ENCODE assay signal across 6 cellular contexts in genomic region chr6:30615958-30616810, GRCh38. TPM values are rescaled to one million over a fixed set of nuclear protein-coding genes. Genes with fewer than 3 reads are reported as not detected.
DNase-seq lines count a peak whose midpoint lies in the region; ATAC-seq, FAIRE-seq and TF ChIP-seq lines count a peak whose summit lies in the region.

No MANE protein-coding gene starts in this region.

- H3K4me3 Mint-ChIP-seq in activated naive CD8-positive, alpha-beta T cell treated with anti-CD3 and anti-CD28 coated beads, Interleukin-2, amount 10 ng/mL, durations not matched to agents 7 days and 5 days = peak overlapping the region; percentile 95

- no peaks in the 10 kb centered on the region for H3K27me3 Mint-ChIP-seq in activated naive CD8-positive, alpha-beta T cell treated with anti-CD3 and anti-CD28 coated beads, Interleukin-2, amount 10 ng/mL, durations not matched to agents 7 days and 5 days

- no peaks in the 10 kb centered on the region for H3K9me3 ChIP-seq in lower lobe of right lung

- H3K4me1 Mint-ChIP-seq in activated naive CD8-positive, alpha-beta T cell treated with anti-CD3 and anti-CD28 coated beads, Interleukin-2, amount 10 ng/mL, durations not matched to agents 7 days and 5 days = peaks cover 39% of the 10 kb centered on the region

- POLR2A ChIA-PET in activated naive CD8-positive, alpha-beta T cell treated with anti-CD3 and anti-CD28 coated beads, Interleukin-2, amount 10 ng/mL, durations not matched to agents 7 days and 5 days (lab: Charles Lee) = interaction anchor here (0.6 to 4.8 kb wide), 20 partner anchors 10 to 161 kb away, joined by 3 to 75 read pairs (median 7); partner anchors contain the start of genes ABCF1, ATAT1, DHX16 and FLOT1

- H3K36me3 ChIP-seq in lower lobe of right lung = peaks cover 32% of the 10 kb centered on the region

- H3K4me3 ChIP-seq in lower lobe of right lung = peak overlapping the region; percentile 83

- no peaks in the 10 kb centered on the region for H3K27me3 ChIP-seq in lower lobe of right lung (ENCODE audit: low read depth)

- peak; percentile 11 for FAIRE-seq in D721Med (lab: Jason Lieb, UNC)

- no peak for TF ChIP-seq CTCF in D721Med (IDR thresholded peaks at IDR 0.05; ENCODE audit: insufficient read depth, missing control alignments)
- TF ChIP-seq CTCF in lower lobe of right lung (IDR thresholded peaks at IDR 0.05) = no peak

- ATAC-seq in activated naive CD8-positive, alpha-beta T cell treated with anti-CD3 and anti-CD28 coated beads, Interleukin-2, amount 10 ng/mL, durations not matched to agents 7 days and 5 days (ENCODE audit: low read depth) = no peak
- ATAC-seq in lower lobe of right lung (no peak), HG02798 (IDR thresholded peaks at IDR 0.05; ENCODE audit: poor library complexity, unreplicated experiment) (no peak), HG03342 (IDR thresholded peaks at IDR 0.05; ENCODE audit: unreplicated experiment) (no peak)

- H3K27ac Mint-ChIP-seq in activated naive CD8-positive, alpha-beta T cell treated with anti-CD3 and anti-CD28 coated beads, Interleukin-2, amount 10 ng/mL, durations not matched to agents 7 days and 5 days = peak overlapping the region; percentile 98

- intact Hi-C loops in lower lobe of right lung (cut with DNase I) = no loop called here

- H3K9me3 Mint-ChIP-seq in activated naive CD8-positive, alpha-beta T cell treated with anti-CD3 and anti-CD28 coated beads, Interleukin-2, amount 10 ng/mL, durations not matched to agents 7 days and 5 days = no peaks in the 10 kb centered on the region

- peaks cover 45% of the 10 kb centered on the region for H3K4me1 ChIP-seq in lower lobe of right lung

- DNase-seq in D721Med (ENCODE audit: insufficient read length, low spot score) (no peak), NCI-H2029 treated with DMSO at 0.1 percent for 48 hours (lab: John Stamatoyannopoulos, UW) (peak; percentile 71), lower lobe of right lung (no peak)
- DNase-seq in activated naive CD8-positive, alpha-beta T cell treated with anti-CD3 and anti-CD28 coated beads, Interleukin-2, amount 10 ng/mL, durations not matched to agents 7 days and 5 days = no peak

- peak overlapping the region; percentile 94 for H3K27ac ChIP-seq in lower lobe of right lung

- H3K36me3 Mint-ChIP-seq in activated naive CD8-positive, alpha-beta T cell treated with anti-CD3 and anti-CD28 coated beads, Interleukin-2, amount 10 ng/mL, durations not matched to agents 7 days and 5 days = peaks cover 55% of the 10 kb centered on the region

RNA-seq across cellular contexts. Expression of gene PPP1R10, which starts 0.9 kb away (rescaled TPM):
- 100 to 1,000 TPM; 140 to 151 TPM for total RNA-seq in activated naive CD8-positive, alpha-beta T cell treated with anti-CD3 and anti-CD28 coated beads, Interleukin-2, amount 10 ng/mL, durations not matched to agents 7 days and 5 days
- total RNA-seq in lower lobe of right lung = 68.8 TPM

RNA-seq across cellular contexts. Expression of gene MRPS18B, which starts 1.5 kb away (rescaled TPM):
- total RNA-seq in activated naive CD8-positive, alpha-beta T cell treated with anti-CD3 and anti-CD28 coated beads, Interleukin-2, amount 10 ng/mL, durations not matched to agents 7 days and 5 days = 10 to 100 TPM; 43.8 to 44.5 TPM
- total RNA-seq in lower lobe of right lung = 55.0 TPM

RNA-seq across cellular contexts. Expression of gene ATAT1, which starts 10.5 kb away (rescaled TPM):
- 10 to 100 TPM; 11.2 to 13.5 TPM for total RNA-seq in activated naive CD8-positive, alpha-beta T cell treated with anti-CD3 and anti-CD28 coated beads, Interleukin-2, amount 10 ng/mL, durations not matched to agents 7 days and 5 days
- 8.9 TPM for total RNA-seq in lower lobe of right lung

RNA-seq across cellular contexts. Expression of gene C6orf136, which starts 30.7 kb away (rescaled TPM):
- total RNA-seq in activated naive CD8-positive, alpha-beta T cell treated with anti-CD3 and anti-CD28 coated beads, Interleukin-2, amount 10 ng/mL, durations not matched to agents 7 days and 5 days = 10 to 100 TPM; 33.5 to 34.3 TPM
- 19.9 TPM for total RNA-seq in lower lobe of right lung

RNA-seq across cellular contexts. Expression of gene ABCF1, which starts 44.9 kb away (rescaled TPM):
- 10 to 100 TPM; 67.5 to 70.4 TPM for total RNA-seq in activated naive CD8-positive, alpha-beta T cell treated with anti-CD3 and anti-CD28 coated beads, Interleukin-2, amount 10 ng/mL, durations not matched to agents 7 days and 5 days
- 40.0 TPM for total RNA-seq in lower lobe of right lung
